Comparison of ENCODE assay signal across 12 cellular contexts in genomic region chr5:134446938-134447337, GRCh38. TPM values are rescaled to one million over a fixed set of nuclear protein-coding genes. Genes with fewer than 3 reads are reported as not detected.
A peak's percentile ranks its signal among the peaks of the same experiment; 100 is the strongest.
DNase-seq lines count a peak whose midpoint lies in the region; ATAC-seq and TF ChIP-seq lines count a peak whose summit lies in the region.
"Had no signal": no experiment of that assay in that cellular context is flagged by ENCODE, and none has a peak within 500 bp of the region (broad histone marks: within the 10 kb centered on the region; RNA-seq: fewer than 3 reads in every experiment).

No MANE protein-coding gene starts in this region.

- ATAC-seq in GM21529 (IDR thresholded peaks at IDR 0.05; ENCODE audit: unreplicated experiment) (peak; percentile 80), left colon (peak; percentile 90), GM21528 (IDR thresholded peaks at IDR 0.05; ENCODE audit: low FRiP score, unreplicated experiment) (no peak), HG02571 (IDR thresholded peaks at IDR 0.05; ENCODE audit: unreplicated experiment) (no peak)
- ATAC-seq: activated CD8-positive, alpha-beta T cell treated with anti-CD3 and anti-CD28 coated beads, Interleukin-2, amount 10 ng/mL, durations not matched to agents 7 days and 5 days had no signal

- intact Hi-C loops in left colon (cut with DNase I, micrococcal nuclease) = no loop called here

- no peaks in the 10 kb centered on the region for H3K79me2 ChIP-seq in Karpas-422 (ENCODE audit: low read length)
- no peaks in the 10 kb centered on the region for H3K79me2 ChIP-seq in smooth muscle cell (ENCODE audit: low read depth)

- H3K9ac ChIP-seq in Karpas-422 (ENCODE audit: low read length) (peak overlapping the region; percentile 54), smooth muscle cell (ENCODE audit: low read depth) (no peak overlapping the region)
- H3K9ac ChIP-seq: neural progenitor cell had no signal

- peak; percentile 27 for DNase-seq in EH (ENCODE audit: low read depth)
- DNase-seq in Karpas-422 = peak; percentile 84
- DNase-seq in left colon = peak; percentile 38 to 62
- DNase-seq in smooth muscle cell (lab: John Stamatoyannopoulos, UW; ENCODE audit: unreplicated experiment) = no peak
- DNase-seq in activated CD8-positive, alpha-beta memory T cell treated with anti-CD3 and anti-CD28 coated beads, Interleukin-2, amount 50 U/mL, for 48 hours = no peak
- DNase-seq: activated CD8-positive, alpha-beta T cell treated with anti-CD3 and anti-CD28 coated beads, Interleukin-2, amount 10 ng/mL, durations not matched to agents 7 days and 5 days; NCI-H146; SW 1271 had no signal

- no peaks in the 10 kb centered on the region for H3K36me3 ChIP-seq in Karpas-422 (ENCODE audit: insufficient read depth, low read length)
- H3K36me3 ChIP-seq in smooth muscle cell (ENCODE audit: low read depth) = no peaks in the 10 kb centered on the region
- H3K36me3 ChIP-seq: neural progenitor cell had no signal

- no peaks in the 10 kb centered on the region for H3F3A ChIP-seq in smooth muscle cell (ENCODE audit: low read depth)

- WGBS in smooth muscle cell (ENCODE audit: low lambda C conversion rate) = 50% methylated on average over 2 of the region's 2 CpGs

- H3K27ac ChIP-seq in Karpas-422 (ENCODE audit: low read length) (0 out of 2 replicates have a peak overlapping the region, but pooled peaks have one; percentile 21), smooth muscle cell (ENCODE audit: low read depth) (no peak overlapping the region)
- H3K27ac ChIP-seq: neural progenitor cell had no signal

- no peak for TF ChIP-seq CTCF in smooth muscle cell (IDR thresholded peaks at IDR 0.05; ENCODE audit: borderline replicate concordance, insufficient read depth, poor library complexity, severe bottlenecking)

- H3K4me2 ChIP-seq in Karpas-422 (ENCODE audit: low read depth, low read length, poor library complexity, severe bottlenecking) (peak overlapping the region; percentile 53), smooth muscle cell (no peak overlapping the region)
- H3K4me2 ChIP-seq: neural progenitor cell had no signal

- no peak overlapping the region for H2AFZ ChIP-seq in Karpas-422 (ENCODE audit: low read length)
- no peak overlapping the region for H2AFZ ChIP-seq in smooth muscle cell (ENCODE audit: low read depth)
- H2AFZ ChIP-seq: neural progenitor cell had no signal

- H3K9me2 ChIP-seq in Karpas-422 (replicated peaks; ENCODE audit: insufficient read depth, low read length) = no peaks in the 10 kb centered on the region

- no peaks in the 10 kb centered on the region for H4K20me1 ChIP-seq in Karpas-422 (ENCODE audit: insufficient read depth, low read depth, low read length)
- no peaks in the 10 kb centered on the region for H4K20me1 ChIP-seq in smooth muscle cell (ENCODE audit: low read depth)

- H3K4me3 ChIP-seq in Karpas-422 (ENCODE audit: low read length) = peak overlapping the region; percentile 30; the same call in 1 of the 2 replicates
- no peak overlapping the region for H3K4me3 ChIP-seq in smooth muscle cell
- H3K4me3 ChIP-seq: neural progenitor cell had no signal

- H3K4me1 ChIP-seq in Karpas-422 (ENCODE audit: low read length) (peaks cover 36% of the 10 kb centered on the region), smooth muscle cell (ENCODE audit: low read depth) (peaks cover 4% of the 10 kb centered on the region)

- H3K27me3 ChIP-seq in Karpas-422 (ENCODE audit: low read length) = no peaks in the 10 kb centered on the region
- no peaks in the 10 kb centered on the region for H3K27me3 ChIP-seq in smooth muscle cell (ENCODE audit: low read depth)
- H3K27me3 ChIP-seq: neural progenitor cell had no signal

- no peaks in the 10 kb centered on the region for H3K9me3 ChIP-seq in Karpas-422 (ENCODE audit: low read length)
- no peaks in the 10 kb centered on the region for H3K9me3 ChIP-seq in smooth muscle cell (replicated peaks; ENCODE audit: low read depth)

RNA-seq across cellular contexts. Expression of gene CDKN2AIPNL, which starts 35.3 kb away (rescaled TPM):
- total RNA-seq in Karpas-422 (2014; rRNA removed; shearing (Covaris generic); ENCODE audit: low replicate concordance) = 51.7 and 58.7 TPM in 2 replicates
- total RNA-seq in left colon (10 to 100 TPM; 15.0 to 19.3 TPM), smooth muscle cell (9.9 and 18.2 TPM in 2 replicates)
- polyA plus RNA-seq in smooth muscle cell = 21.5 and 27.7 TPM in 2 replicates

Comparison
In these comparisons a context has a peak if more than half of its experiments do, and no peak if none do; other contexts are left out.
1. DNase-seq: peak in EH (single experiment), Karpas-422 (single experiment) and left colon (2 of 2); none in smooth muscle cell (single experiment) and activated CD8-positive, alpha-beta memory T cell treated with anti-CD3 and anti-CD28 coated beads, Interleukin-2, amount 50 U/mL, for 48 hours (single experiment).
2. ATAC-seq: peak in GM21529 (single experiment) and left colon (single experiment); none in GM21528 (single experiment) and HG02571 (single experiment).